8 cellular contexts compared by ENCODE assay signal in the genomic region with DNA sequence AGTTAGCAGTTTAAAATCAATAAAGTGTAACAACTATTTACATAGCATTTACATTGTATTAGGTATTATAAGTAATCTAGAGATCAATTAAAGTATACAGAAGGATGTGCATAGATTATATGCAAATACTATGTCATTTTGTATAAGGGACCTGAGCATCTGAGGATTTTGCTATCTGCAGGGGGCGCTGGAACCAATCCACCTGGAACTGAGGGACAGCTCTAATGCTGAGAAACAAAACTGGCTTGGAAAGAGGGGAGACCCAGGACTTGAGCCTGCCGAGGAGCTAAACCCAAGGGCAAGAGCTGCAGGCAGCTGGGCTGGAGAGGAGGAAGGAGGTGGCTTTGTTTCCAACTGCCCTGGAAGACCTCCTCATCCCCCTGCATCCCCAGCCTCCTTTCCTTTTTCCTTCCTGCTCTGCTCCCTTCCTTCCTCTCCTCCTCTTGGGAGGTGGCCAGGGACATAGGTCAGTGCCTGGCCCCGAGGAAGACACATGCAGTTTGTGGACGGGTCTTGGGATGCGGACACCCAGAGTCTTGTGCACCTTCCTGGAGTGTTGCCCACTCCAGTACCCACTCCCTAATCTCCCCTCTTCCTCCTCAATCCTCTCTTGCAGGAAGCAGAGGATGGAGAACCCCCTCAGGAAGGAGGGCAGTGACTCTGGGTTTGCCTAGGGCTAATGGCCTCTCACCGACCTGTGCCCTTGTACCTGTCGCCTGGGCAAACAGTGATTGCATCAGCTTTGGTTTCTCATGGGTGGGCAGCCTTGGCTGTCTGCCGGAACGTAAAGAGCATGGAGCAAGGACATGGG. TPM values are rescaled to one million over a fixed set of nuclear protein-coding genes. Genes with fewer than 3 reads are reported as not detected.
DNase-seq lines count a peak whose midpoint lies in the region; ATAC-seq and TF ChIP-seq lines count a peak whose summit lies in the region.

No MANE protein-coding gene starts in this region.

- TF ChIP-seq CTCF in chondrocyte (IDR thresholded peaks at IDR 0.05) (peak; percentile 70), uterus (IDR thresholded peaks at IDR 0.05) (peak in 1 of 4 experiments; percentile 5)

- H3K9me3 Mint-ChIP-seq in chondrocyte (ENCODE audit: low read depth): no peaks in the 10 kb centered on the region

- no peak for ATAC-seq in GM19455 (IDR thresholded peaks at IDR 0.05; ENCODE audit: unreplicated experiment)

- no peaks in the 10 kb centered on the region for H3K27me3 Mint-ChIP-seq in chondrocyte (ENCODE audit: low read depth)

- H3K9me3 ChIP-seq in uterus: no peaks in the 10 kb centered on the region

- H3K4me3 ChIP-seq in uterus: no peak overlapping the region

- no peaks in the 10 kb centered on the region for H3K4me1 ChIP-seq in uterus

- peak; percentile 15 for DNase-seq in NK-92 treated with Interleukin-12 subunit alpha and Interleukin-12 subunit beta, amount 100 ng/mL, for 24 hours (lab: John Stamatoyannopoulos, UW)
- DNase-seq in NK-92 (lab: John Stamatoyannopoulos, UW; ENCODE audit: unreplicated experiment) (no peak), T follicular helper cell (ENCODE audit: low read depth) (peak; percentile 37), chondrocyte (ENCODE audit: low spot score) (no peak), uterus (no peak), GOT3 (lab: John Stamatoyannopoulos, UW) (no peak)
- peak; percentile 25 to 36 for DNase-seq in stimulated activated CD4-positive, alpha-beta T cell treated with anti-CD3 and anti-CD28 coated beads, Interleukin-1b, Interleukin-23, amount 100 ng/mL, for 4 hours (ENCODE audit: low read depth in 2 of 2)

- peaks cover 3% of the 10 kb centered on the region for H3K4me1 Mint-ChIP-seq in chondrocyte (ENCODE audit: low read depth)

- H3K27ac ChIP-seq in uterus: no peak overlapping the region

- no peak overlapping the region for H3K27ac Mint-ChIP-seq in chondrocyte (ENCODE audit: unreplicated experiment)

- H3K27me3 ChIP-seq in uterus: no peaks in the 10 kb centered on the region

- H3K4me3 Mint-ChIP-seq in chondrocyte (ENCODE audit: unreplicated experiment): no peak overlapping the region

- no peak for TF ChIP-seq POLR2A in uterus (IDR thresholded peaks at IDR 0.05)

- H3K36me3 ChIP-seq in uterus: no peaks in the 10 kb centered on the region

- intact Hi-C loops in uterus (cut with DNase I; ENCODE audit: low total_unique reads): no loop called here

- no peaks in the 10 kb centered on the region for H3K36me3 Mint-ChIP-seq in chondrocyte (ENCODE audit: low read depth)

RNA-seq across cellular contexts. Expression of a gene that starts 0.8 kb away (rescaled TPM):
- total RNA-seq in chondrocyte: not detected in 3 replicates
- not detected for total RNA-seq in uterus

RNA-seq across cellular contexts. Expression of a gene that starts 32.2 kb away (rescaled TPM):
- total RNA-seq in chondrocyte: not detected in 3 replicates
- total RNA-seq in uterus: 1 to 10 TPM in 3 of 4 donors, under 1 TPM in 1; 0.59 to 9.0 (median 2.8) TPM

Comparison
In these comparisons a context has a peak if more than half of its experiments do, and no peak if none do; other contexts are left out.
1. DNase-seq: peak in NK-92 treated with Interleukin-12 subunit alpha and Interleukin-12 subunit beta, amount 100 ng/mL, for 24 hours (single experiment), T follicular helper cell (single experiment) and stimulated activated CD4-positive, alpha-beta T cell treated with anti-CD3 and anti-CD28 coated beads, Interleukin-1b, Interleukin-23, amount 100 ng/mL, for 4 hours (2 of 2); none in NK-92 (single experiment), chondrocyte (single experiment), uterus (0 of 2) and GOT3 (single experiment).